Comparison of ENCODE assay signal across 8 cellular contexts in the genomic region with DNA sequence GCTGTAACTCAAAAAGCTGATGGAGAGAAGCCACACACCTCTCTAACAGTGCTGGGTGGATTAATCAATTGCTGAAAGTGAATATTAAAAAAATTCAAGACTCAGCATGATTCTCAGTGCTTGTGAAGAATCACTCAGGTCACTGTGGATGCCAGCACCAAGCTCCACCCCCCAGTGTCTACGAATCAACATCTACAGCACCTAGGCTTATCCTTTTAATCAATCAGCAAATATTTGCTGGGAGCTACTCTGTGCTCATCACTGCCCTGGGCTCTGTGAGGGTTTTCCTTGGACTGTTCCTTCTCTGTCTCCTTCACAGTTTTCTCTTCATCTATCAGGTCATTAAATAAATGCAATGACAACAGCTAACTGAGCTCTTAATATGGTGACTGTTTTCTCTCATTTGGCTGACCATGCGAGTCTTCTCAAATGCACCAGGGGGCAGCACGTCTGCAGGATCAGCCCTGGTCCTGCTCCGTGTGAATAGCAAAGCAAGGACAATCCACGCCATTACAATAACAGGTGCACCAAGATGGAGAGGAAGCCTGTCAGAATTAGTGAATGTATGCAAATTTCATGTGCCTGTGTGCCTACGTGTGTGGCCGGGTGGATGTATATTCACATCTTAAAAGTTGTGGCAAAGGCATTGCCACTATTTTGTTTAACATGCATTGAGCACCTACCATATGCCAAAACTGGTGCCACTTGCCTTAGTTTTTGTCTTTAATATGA. TPM values are rescaled to one million over a fixed set of nuclear protein-coding genes. Genes with fewer than 3 reads are reported as not detected.
DNase-seq lines count a peak whose midpoint lies in the region; ATAC-seq and TF ChIP-seq lines count a peak whose summit lies in the region.

No MANE protein-coding gene starts in this region.

- H4K8ac ChIP-seq in IMR-90 (ENCODE audit: low read depth in 2 of 2, low read length in 2 of 2), result no peak overlapping the region

- peaks cover 5% of the 10 kb centered on the region for H3K9me3 Mint-ChIP-seq in activated naive CD4-positive, alpha-beta T cell treated with anti-CD3 and anti-CD28 coated beads, Interleukin-2, amount 10 ng/mL, durations not matched to agents 7 days and 5 days

- H3K4me1 Mint-ChIP-seq in activated naive CD4-positive, alpha-beta T cell treated with anti-CD3 and anti-CD28 coated beads, Interleukin-2, amount 10 ng/mL, durations not matched to agents 7 days and 5 days, result peaks cover 7% of the 10 kb centered on the region

- H3K4ac ChIP-seq in IMR-90 (ENCODE audit: low read depth, low read length), result no peak overlapping the region

- H2AFZ ChIP-seq in IMR-90 (replicated peaks; ENCODE audit: low read length, poor library complexity), result no peak overlapping the region

- no peak overlapping the region for H3K56ac ChIP-seq in IMR-90 (ENCODE audit: extremely low read depth, insufficient read depth, low read length)

- H3K27ac ChIP-seq in IMR-90 (ENCODE audit: insufficient read depth, low read length), result no peak overlapping the region
- no peak overlapping the region for H3K27ac ChIP-seq in heart right ventricle

- H3K27me3 Mint-ChIP-seq in activated naive CD4-positive, alpha-beta T cell treated with anti-CD3 and anti-CD28 coated beads, Interleukin-2, amount 10 ng/mL, durations not matched to agents 7 days and 5 days, result peaks cover 4% of the 10 kb centered on the region

- H3K9me3 ChIP-seq in IMR-90 (ENCODE audit: control insufficient read depth, insufficient read depth, low read length), result no peaks in the 10 kb centered on the region
- H3K9me3 ChIP-seq in heart right ventricle, result peaks cover 0 to 10% (median 0%) of the 10 kb centered on the region in 11 donors

- no peak overlapping the region for H3K14ac ChIP-seq in IMR-90 (replicated peaks; ENCODE audit: low read depth, low read length)

- H3K4me3 ChIP-seq in IMR-90 (ENCODE audit: insufficient read depth, low read depth, low read length), result no peak overlapping the region
- H3K4me3 ChIP-seq in heart right ventricle, result no peak overlapping the region

- H2BK5ac ChIP-seq in IMR-90 (ENCODE audit: low read depth, low read length, poor library complexity, severe bottlenecking), result no peak overlapping the region

- no peak overlapping the region for H2AK9ac ChIP-seq in IMR-90 (replicated peaks; ENCODE audit: low read depth, low read length, poor library complexity)

- dilution Hi-C loops in IMR-90 (cut with HindIII; ENCODE audit: low sequenced_read_pairs, unreplicated experiment), result no loop called here

- H3K9ac ChIP-seq in IMR-90 (ENCODE audit: low read depth, low read length), result no peak overlapping the region

- no peaks in the 10 kb centered on the region for H3K4me1 ChIP-seq in IMR-90 (ENCODE audit: control insufficient read depth, insufficient read depth, low read length)
- no peaks in the 10 kb centered on the region for H3K4me1 ChIP-seq in heart right ventricle

- no peak overlapping the region for H4K5ac ChIP-seq in IMR-90 (ENCODE audit: low read depth, low read length)

- TF ChIP-seq POLR2A in IMR-90 (IDR thresholded peaks at IDR 0.05; ENCODE audit: low read depth, low read length), result no peak

- no peaks in the 10 kb centered on the region for H4K20me1 ChIP-seq in IMR-90 (ENCODE audit: insufficient read depth, low read length)

- no peak overlapping the region for H2BK20ac ChIP-seq in IMR-90 (ENCODE audit: low read depth, low read length)

- WGBS in IMR-90 (ENCODE audit: extremely low coverage in 2 of 2, insufficient read length in 1 of 2), 2 experiments, result no CpG with 5 or more reads among the region's 7 CpGs
- 24 to 27% methylated on average over 7 of the region's 7 CpGs for WGBS in heart right ventricle, 2 donors

- no peak overlapping the region for H3K18ac ChIP-seq in IMR-90 (ENCODE audit: low read depth, low read length)

- no peak overlapping the region for H2BK120ac ChIP-seq in IMR-90 (ENCODE audit: low read depth, low read length)

- CTCF ChIA-PET in IMR-90 (lab: Yijun Ruan, JAX), result interaction anchor here (0.5 to 2.9 kb wide), 10 partner anchors 15 to 203 kb away, joined by 3 to 23 read pairs (median 4); no protein-coding TSS in a partner anchor
- CTCF ChIA-PET in activated naive CD4-positive, alpha-beta T cell treated with anti-CD3 and anti-CD28 coated beads, Interleukin-2, amount 10 ng/mL, durations not matched to agents 7 days and 5 days (lab: Charles Lee), result interaction anchor here (0.6 to 11.7 kb wide), 29 partner anchors 9 to 1151 kb away, joined by 3 to 149 read pairs (median 4); a partner anchor contains a TSS

- H4K91ac ChIP-seq in IMR-90 (ENCODE audit: insufficient read depth, low read depth, low read length), result no peak overlapping the region

- H3K4me3 Mint-ChIP-seq in activated naive CD4-positive, alpha-beta T cell treated with anti-CD3 and anti-CD28 coated beads, Interleukin-2, amount 10 ng/mL, durations not matched to agents 7 days and 5 days, result no peak overlapping the region

- POLR2A ChIA-PET in IMR-90 (lab: Charles Lee; ENCODE audit: unreplicated experiment), result no interaction called here

- no peaks in the 10 kb centered on the region for H3K36me3 Mint-ChIP-seq in activated naive CD4-positive, alpha-beta T cell treated with anti-CD3 and anti-CD28 coated beads, Interleukin-2, amount 10 ng/mL, durations not matched to agents 7 days and 5 days

- H3K27ac Mint-ChIP-seq in activated naive CD4-positive, alpha-beta T cell treated with anti-CD3 and anti-CD28 coated beads, Interleukin-2, amount 10 ng/mL, durations not matched to agents 7 days and 5 days, result no peak overlapping the region

- no peak overlapping the region for H2AK5ac ChIP-seq in IMR-90 (ENCODE audit: low read depth, low read length)

- H3K79me1 ChIP-seq in IMR-90 (ENCODE audit: low read depth in 1 of 2, low read length in 2 of 2), result no peaks in the 10 kb centered on the region

- ATAC-seq in GM21515 (IDR thresholded peaks at IDR 0.05; ENCODE audit: unreplicated experiment), result peak; percentile 89
- ATAC-seq in IMR-90 (ENCODE audit: low read depth), result peak; percentile 90
- peak in 6 of 8 donors; percentile 70 to 82 (median 74) for ATAC-seq in heart right ventricle
- ATAC-seq in sciatic nerve, result peak; percentile 67
- no peak for ATAC-seq in omental fat pad (ENCODE audit: low FRiP score)

- intact Hi-C loops in IMR-90 (cut with micrococcal nuclease) (loop anchor here (1.0 kb wide), 2 partner anchors 161 to 1002 kb away; no protein-coding TSS in a partner anchor), heart right ventricle (cut with DNase I) (loop anchor here in 6 of 10 donors (1.0 to 5.0 kb wide), 3 partner anchors 161 to 162 kb away; no protein-coding TSS in a partner anchor), sciatic nerve (cut with DNase I) (no loop called here)

- no peak overlapping the region for H3K23ac ChIP-seq in IMR-90 (ENCODE audit: low read depth, low read length)

- no TSS peak for BruUV-seq in IMR-90 (replicated peaks; lab: Mats Ljungman, UMichigan)

- no peak overlapping the region for H3K4me2 ChIP-seq in IMR-90 (ENCODE audit: low read depth, low read length)

- H3K9me1 ChIP-seq in IMR-90 (ENCODE audit: insufficient read depth, low read length), result no peaks in the 10 kb centered on the region

- H2BK15ac ChIP-seq in IMR-90 (ENCODE audit: low read depth, low read length), result no peak overlapping the region

- in situ Hi-C loops in IMR-90 (cut with MboI; ENCODE audit: low sequenced_read_pairs), result loop anchor here (10.0 to 25.0 kb wide), 2 partner anchors 159 to 987 kb away; no protein-coding TSS in a partner anchor

- peak; percentile 72 for TF ChIP-seq CTCF in IMR-90 (conservative IDR thresholded peaks at IDR 0.05; ENCODE audit: low read depth, low read length)
- peak; percentile 39 to 84 (median 76) for TF ChIP-seq CTCF in heart right ventricle (IDR thresholded peaks at IDR 0.05)
- TF ChIP-seq CTCF in omental fat pad (IDR thresholded peaks at IDR 0.05), result no peak

- peak; percentile 77 for TF ChIP-seq RAD21 in IMR-90 (IDR thresholded peaks at IDR 0.05; ENCODE audit: low read length)

- H3K36me3 ChIP-seq in IMR-90 (ENCODE audit: control insufficient read depth, insufficient read depth, low read length) (no peaks in the 10 kb centered on the region), heart right ventricle (no peaks in the 10 kb centered on the region)

- H3K27me3 ChIP-seq in IMR-90 (ENCODE audit: control insufficient read depth, insufficient read depth, low read length) (peaks cover 2% of the 10 kb centered on the region; the same call in 1 of the 2 replicates), heart right ventricle (peaks cover 0 to 15% (median 0%) of the 10 kb centered on the region in 7 donors)

- DNase-seq in ELF-1 (ENCODE audit: low read depth, low spot score) (peak; percentile 53), IMR-90 (peak; percentile 54), NOMO-1 treated with dmso at 0.1 percent for 144 hours (lab: John Stamatoyannopoulos, UW; ENCODE audit: unreplicated experiment) (peak; percentile 35), heart right ventricle (peak; percentile 28 to 53), sciatic nerve (ENCODE audit: low spot score) (no peak), omental fat pad (ENCODE audit: low spot score) (no peak)
- peak; percentile 62 for DNase-seq in activated naive CD4-positive, alpha-beta T cell treated with anti-CD3 and anti-CD28 coated beads, Interleukin-2, amount 10 ng/mL, durations not matched to agents 7 days and 5 days

TF ChIP-seq in IMR-90, 13 proteins besides CTCF, POLR2A, EP300 and RAD21 (continues in another document):
- peak; percentile 31 for TF ChIP-seq RCOR1 (IDR thresholded peaks at IDR 0.05; ENCODE audit: insufficient replicate concordance, low read length)
- TF ChIP-seq, protein P1, sequence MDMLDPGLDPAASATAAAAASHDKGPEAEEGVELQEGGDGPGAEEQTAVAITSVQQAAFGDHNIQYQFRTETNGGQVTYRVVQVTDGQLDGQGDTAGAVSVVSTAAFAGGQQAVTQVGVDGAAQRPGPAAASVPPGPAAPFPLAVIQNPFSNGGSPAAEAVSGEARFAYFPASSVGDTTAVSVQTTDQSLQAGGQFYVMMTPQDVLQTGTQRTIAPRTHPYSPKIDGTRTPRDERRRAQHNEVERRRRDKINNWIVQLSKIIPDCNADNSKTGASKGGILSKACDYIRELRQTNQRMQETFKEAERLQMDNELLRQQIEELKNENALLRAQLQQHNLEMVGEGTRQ (IDR thresholded peaks at IDR 0.05; ENCODE audit: low read depth, low read length), result no peak
- 0 out of 2 replicates have a peak, but pooled peaks have one; percentile 22 for TF ChIP-seq MAFK (IDR thresholded peaks at IDR 0.05; ENCODE audit: low read depth, low read length)
- TF ChIP-seq MAZ (IDR thresholded peaks at IDR 0.05; ENCODE audit: borderline replicate concordance, low read depth, low read length), result no peak
- peak; percentile 62 for TF ChIP-seq SMC3 (IDR thresholded peaks at IDR 0.05; ENCODE audit: low read depth, low read length)

RNA-seq across cellular contexts. Expression of a gene that starts 14.6 kb away (rescaled TPM):
- total RNA-seq in IMR-90 (2012; rRNA removed) (not detected in 2 replicates), heart right ventricle (not detected), sciatic nerve (not detected), omental fat pad (not detected)
- polyA plus RNA-seq in IMR-90 (2012; rRNA removed) (not detected in 2 replicates), heart right ventricle (under 1 TPM in 1 of 2 donors, not detected in 1; 0.01 TPM)
- not detected in 2 replicates for polyA plus RNA-seq in IMR-90 (2012; cell fraction: cytosol; rRNA removed)
- polyA plus RNA-seq in IMR-90 (2012; cell fraction: nucleus; rRNA removed; ENCODE audit: low replicate concordance), result not detected in 2 replicates

Comparison
In these comparisons a context has a peak if more than half of its experiments do, and no peak if none do; other contexts are left out.
1. DNase-seq: peak in ELF-1 (single experiment), IMR-90 (single experiment), NOMO-1 treated with dmso at 0.1 percent for 144 hours (single experiment), activated naive CD4-positive, alpha-beta T cell treated with anti-CD3 and anti-CD28 coated beads, Interleukin-2, amount 10 ng/mL, durations not matched to agents 7 days and 5 days (single experiment) and heart right ventricle (2 of 2); none in sciatic nerve (single experiment) and omental fat pad (single experiment).
2. CTCF ChIP-seq: peak in IMR-90 (single experiment) and heart right ventricle (9 of 9); none in omental fat pad (0 of 3).